8 cellular contexts compared by ENCODE assay signal in the genomic region with DNA sequence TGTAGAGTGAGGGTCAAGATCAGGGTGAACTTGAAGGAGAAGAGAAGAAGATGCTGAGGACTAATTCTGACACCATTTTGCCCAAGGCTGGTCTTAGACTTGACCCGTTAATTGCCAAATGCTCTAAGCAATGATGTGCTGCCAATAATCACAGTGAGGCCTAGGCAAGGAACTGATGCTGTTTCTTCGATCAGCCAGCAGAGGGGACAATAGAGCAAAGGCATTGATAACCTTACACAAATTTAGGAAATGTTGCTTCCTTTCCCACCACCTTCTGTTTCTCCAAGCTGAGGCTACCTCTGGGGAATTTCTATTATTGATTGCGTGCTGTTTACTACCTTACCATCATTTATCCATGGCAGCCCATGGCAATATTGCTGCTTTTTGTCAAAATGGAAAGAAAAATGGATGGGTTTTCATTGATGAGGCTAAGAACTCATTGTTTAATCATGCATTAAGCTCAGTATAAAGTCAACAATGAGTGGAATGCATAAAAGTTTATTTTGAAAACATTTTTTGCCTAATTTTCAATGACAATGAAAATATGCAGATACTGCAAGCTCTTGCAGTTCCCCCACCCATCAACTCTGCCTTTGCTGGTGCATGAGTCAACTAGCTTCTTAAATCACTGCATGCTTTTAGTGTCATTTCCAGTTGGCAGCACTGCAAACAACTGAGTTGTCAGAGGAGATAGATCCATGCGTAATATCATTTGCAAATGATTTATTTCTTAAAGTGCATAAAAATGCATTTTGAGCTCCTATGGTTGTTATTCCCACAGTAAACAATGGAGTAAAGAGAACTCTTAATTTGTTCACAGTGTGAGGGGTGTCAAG.
DNase-seq lines count a peak whose midpoint lies in the region; ATAC-seq and TF ChIP-seq lines count a peak whose summit lies in the region.

No MANE protein-coding gene starts in this region.

- H3K4me3 ChIP-seq in AG10803 (ENCODE audit: low read length) = no peak overlapping the region
- H3K4me3 ChIP-seq in HCT116 (replicated peaks in 1 of 2; ENCODE audit: low read depth in 1 of 2, low read length in 2 of 2) = no peak overlapping the region
- no peak overlapping the region for H3K4me3 ChIP-seq in LNCaP clone FGC (ENCODE audit: low read depth, low read length)
- no peak overlapping the region for H3K4me3 ChIP-seq in SU-DHL-6 (ENCODE audit: insufficient read depth, low read length, poor library complexity, severe bottlenecking)

- RAD21 ChIA-PET in HCT116 (lab: Charles Lee; ENCODE audit: low non-redundant PET in 1 of 2, low total read pairs in 2 of 2, uncharacterized antibody in 2 of 2, unreplicated experiment in 2 of 2) = interaction anchor here in 1 of 2 experiments (0.5 kb wide), 1 partner anchor 160 kb away, joined by 4 read pairs; no protein-coding TSS in a partner anchor

- no peaks in the 10 kb centered on the region for H3K27me3 ChIP-seq in HCT116 (ENCODE audit: insufficient read depth, low read length)
- H3K27me3 ChIP-seq in SU-DHL-6 (ENCODE audit: low read length) = no peaks in the 10 kb centered on the region
- no peaks in the 10 kb centered on the region for H3K27me3 ChIP-seq in foreskin keratinocyte

- no peaks in the 10 kb centered on the region for H3K79me2 ChIP-seq in HCT116 (ENCODE audit: insufficient read depth, low read length)
- no peaks in the 10 kb centered on the region for H3K79me2 ChIP-seq in SU-DHL-6 (ENCODE audit: insufficient read depth, low read length)

- TF ChIP-seq POLR2A in HCT116 (IDR thresholded peaks at IDR 0.05; ENCODE audit: borderline replicate concordance, extremely low read depth, insufficient read depth, insufficient read length) = no peak

- peak; percentile 87 for ATAC-seq in HCT116
- peak; percentile 67 for ATAC-seq in foreskin keratinocyte

- peak; percentile 71 for TF ChIP-seq RAD21 in HCT116 (IDR thresholded peaks at IDR 0.05; ENCODE audit: low read depth)

- no TSS peak for BruUV-seq in HCT116 (replicated peaks; lab: Mats Ljungman, UMichigan)

- H4K20me1 ChIP-seq in HCT116 (ENCODE audit: insufficient read depth) = no peaks in the 10 kb centered on the region
- H4K20me1 ChIP-seq in SU-DHL-6 (ENCODE audit: low read depth, low read length) = no peaks in the 10 kb centered on the region

- H2AFZ ChIP-seq in HCT116 (ENCODE audit: low read depth, low read length, poor library complexity, severe bottlenecking) (no peak overlapping the region), SU-DHL-6 (ENCODE audit: low read depth, low read length, severe bottlenecking) (no peak overlapping the region)

- POLR2A ChIA-PET in HCT116 (lab: Charles Lee) = no interaction called here

- H3K4me2 ChIP-seq in HCT116 (ENCODE audit: low read length) (no peak overlapping the region), SU-DHL-6 (ENCODE audit: low read depth, low read length, poor library complexity, severe bottlenecking) (no peak overlapping the region)

- CTCF ChIA-PET in HCT116 (lab: Charles Lee) = interaction anchor here (0.7 to 2.3 kb wide), 9 partner anchors 10 to 382 kb away, joined by 3 to 11 read pairs (median 3); no protein-coding TSS in a partner anchor

- TF ChIP-seq CTCF in AG10803 (conservative IDR thresholded peaks at IDR 0.05; ENCODE audit: low read length) = peak; percentile 78
- peak; percentile 94 for TF ChIP-seq CTCF in GM12872 (IDR thresholded peaks at IDR 0.05; ENCODE audit: insufficient read depth, low read depth, low read length)
- peak; percentile 52 to 83 (median 79); a peak in 5 of 6 replicates for TF ChIP-seq CTCF in HCT116 (IDR thresholded peaks at IDR 0.05 in 2 of 3, conservative IDR thresholded peaks at IDR 0.05 in 1 of 3; ENCODE audit: borderline replicate concordance in 1 of 3, insufficient read depth in 1 of 3, low read depth in 2 of 3, low read length in 2 of 3)
- TF ChIP-seq CTCF in LNCaP clone FGC (IDR thresholded peaks at IDR 0.05; ENCODE audit: control insufficient read depth, extremely low read depth, insufficient read depth) = peak; percentile 80
- TF ChIP-seq CTCF in SU-DHL-6 (IDR thresholded peaks at IDR 0.05; ENCODE audit: insufficient read depth, low read length, poor library complexity, severe bottlenecking) = peak; percentile 29
- peak; percentile 71 for TF ChIP-seq CTCF in foreskin keratinocyte (conservative IDR thresholded peaks at IDR 0.05)

- H3K4me1 ChIP-seq in HCT116 (ENCODE audit: control insufficient read depth in 1 of 2, insufficient read depth in 2 of 2, low read length in 2 of 2) (no peaks in the 10 kb centered on the region), foreskin keratinocyte (no peaks in the 10 kb centered on the region)

- intact Hi-C loops in HCT116 (cut with micrococcal nuclease) = loop anchor here (1.0 to 2.0 kb wide), 2 partner anchors 160 to 377 kb away; no protein-coding TSS in a partner anchor

- H3K9me2 ChIP-seq in HCT116 (ENCODE audit: insufficient read depth) = no peaks in the 10 kb centered on the region
- H3K9me2 ChIP-seq in SU-DHL-6 (replicated peaks; ENCODE audit: insufficient read depth, low read length) = no peaks in the 10 kb centered on the region

- H3K9ac ChIP-seq in HCT116 (ENCODE audit: low read length) = no peak overlapping the region
- no peak overlapping the region for H3K9ac ChIP-seq in SU-DHL-6 (ENCODE audit: low read length)

- H3K27ac ChIP-seq in HCT116 (ENCODE audit: low read depth, low read length) (no peak overlapping the region), SU-DHL-6 (ENCODE audit: low read depth, low read length) (no peak overlapping the region), foreskin keratinocyte (no peak overlapping the region)

- H3F3A ChIP-seq in SU-DHL-6 (ENCODE audit: insufficient read depth) = no peaks in the 10 kb centered on the region

- DNase-seq in AG10803 (ENCODE audit: low read depth) (peak; percentile 31), HCT116 (ENCODE audit: low read depth, low spot score) (peak; percentile 31), LNCaP clone FGC (ENCODE audit: low read depth) (no peak), foreskin keratinocyte (peak in 1 of 2 donors; percentile 15), smooth muscle cell of the brain vasculature (ENCODE audit: low read depth, low spot score) (peak; percentile 12)
- DNase-seq in activated CD8-positive, alpha-beta memory T cell treated with anti-CD3 and anti-CD28 coated beads for 24 hours = no peak

- H3K36me3 ChIP-seq in HCT116 (ENCODE audit: control insufficient read depth in 1 of 2, insufficient read depth in 2 of 2, low read length in 2 of 2) (no peaks in the 10 kb centered on the region), SU-DHL-6 (ENCODE audit: low read length) (no peaks in the 10 kb centered on the region)

- H3K9me3 ChIP-seq in HCT116 (ENCODE audit: control insufficient read depth in 1 of 2, insufficient read depth in 1 of 2, low read depth in 1 of 2, low read length in 2 of 2) (no peaks in the 10 kb centered on the region), SU-DHL-6 (ENCODE audit: insufficient read depth, low read length) (no peaks in the 10 kb centered on the region)

TF ChIP-seq in HCT116, 20 proteins besides CTCF, POLR2A, EP300 and RAD21:
- TF ChIP-seq TCF7L2 (IDR thresholded peaks at IDR 0.05; ENCODE audit: borderline replicate concordance, extremely low read depth, insufficient read depth, insufficient read length) (no peak), POLR2AphosphoS5 (IDR thresholded peaks at IDR 0.05; ENCODE audit: low read depth, low read length) (no peak), EGR1 (IDR thresholded peaks at IDR 0.05; ENCODE audit: low read depth) (no peak), ELF1 (IDR thresholded peaks at IDR 0.05; ENCODE audit: borderline replicate concordance, low read depth) (no peak)

Comparison
In these comparisons a context has a peak if more than half of its experiments do, and no peak if none do; other contexts are left out.
1. DNase-seq: peak in AG10803 (single experiment), HCT116 (single experiment) and smooth muscle cell of the brain vasculature (single experiment); none in LNCaP clone FGC (single experiment) and activated CD8-positive, alpha-beta memory T cell treated with anti-CD3 and anti-CD28 coated beads for 24 hours (single experiment).
2. CTCF ChIP-seq: peak in every context shown above with its lines; median percentile 94 in GM12872; 80 in LNCaP clone FGC; 79 in HCT116; 78 in AG10803; 71 in foreskin keratinocyte; 29 in SU-DHL-6.